ENCODE assay signal across 9 cellular contexts in the genomic region with DNA sequence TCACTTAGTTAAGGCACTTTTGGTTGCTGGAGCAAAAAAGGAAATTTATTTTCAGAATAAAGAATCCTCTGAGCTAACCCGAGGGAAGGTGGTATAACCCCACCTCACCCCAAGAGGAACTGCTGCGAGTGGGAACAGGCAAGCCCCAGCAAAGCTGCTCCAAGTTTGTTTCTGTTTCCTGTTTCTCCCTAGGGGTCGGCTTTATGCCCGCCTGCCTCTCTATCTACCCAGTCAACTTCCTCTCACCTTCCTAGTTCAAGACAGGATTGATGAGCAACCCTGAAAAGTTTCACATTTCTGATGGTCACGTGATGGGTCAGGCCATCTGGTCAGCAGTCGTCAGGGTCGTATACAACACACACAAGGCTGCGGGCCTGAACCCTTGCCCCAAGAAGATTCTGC. TPM values are rescaled to one million over a fixed set of nuclear protein-coding genes. Genes with fewer than 3 reads are reported as not detected.
DNase-seq lines count a peak whose midpoint lies in the region; ATAC-seq, FAIRE-seq and TF ChIP-seq lines count a peak whose summit lies in the region.
"Had no signal": no experiment of that assay in that cellular context is flagged by ENCODE, and none has a peak within 500 bp of the region (broad histone marks: within the 10 kb centered on the region; RNA-seq: fewer than 3 reads in every experiment).

No MANE protein-coding gene starts in this region.

- H3K9me3 ChIP-seq in cardiac muscle cell (ENCODE audit: low read depth) (no peaks in the 10 kb centered on the region), thoracic aorta (no peaks in the 10 kb centered on the region)

- H3K27me3 ChIP-seq in cardiac muscle cell (no peaks in the 10 kb centered on the region), thoracic aorta (replicated peaks; ENCODE audit: insufficient read depth) (no peaks in the 10 kb centered on the region)

- TF ChIP-seq CTCF in NB4 (IDR thresholded peaks at IDR 0.05; ENCODE audit: low read depth, low read length) (no peak), cardiac muscle cell (IDR thresholded peaks at IDR 0.05; ENCODE audit: low read depth, low read length) (no peak), thoracic aorta (IDR thresholded peaks at IDR 0.05) (no peak)

- DNase-seq in NB4 (ENCODE audit: low read depth) (peak; percentile 77), cardiac muscle cell (ENCODE audit: low read depth in 1 of 2, low spot score in 1 of 2) (peak in 1 of 2 donors; percentile 42), thoracic aorta (ENCODE audit: low spot score) (no peak), NCI-H128 (lab: John Stamatoyannopoulos, UW; ENCODE audit: unreplicated experiment) (no peak), HT-29 (ENCODE audit: low spot score) (no peak), H54 (ENCODE audit: insufficient read length, low spot score) (no peak), RKO (ENCODE audit: low spot score) (no peak)

- TF ChIP-seq POLR2A in NB4 (IDR thresholded peaks at IDR 0.05; ENCODE audit: extremely low read depth, insufficient read length): peak; percentile 28
- TF ChIP-seq POLR2A in H54 (IDR thresholded peaks at IDR 0.05; ENCODE audit: low read depth, low read length): no peak

- H3K27ac ChIP-seq in cardiac muscle cell (peak overlapping the region; percentile 74), thoracic aorta (no peak overlapping the region)

- no peaks in the 10 kb centered on the region for H3K36me3 ChIP-seq in cardiac muscle cell
- no peaks in the 10 kb centered on the region for H3K36me3 ChIP-seq in thoracic aorta

- H3K4me3 ChIP-seq in NB4 (ENCODE audit: low read depth, low read length) (peak overlapping the region; percentile 18), cardiac muscle cell (no peak overlapping the region), thoracic aorta (peak overlapping the region; percentile 20)

- no peak for FAIRE-seq in H54 (lab: Jason Lieb, UNC)
- FAIRE-seq: endometrium had no signal

- peak; percentile 38 for ATAC-seq in GM21576 (IDR thresholded peaks at IDR 0.05; ENCODE audit: unreplicated experiment)
- no peak for ATAC-seq in thoracic aorta (ENCODE audit: insufficient number of reproducible peaks, low FRiP score, low read depth)

- peaks cover 56% of the 10 kb centered on the region for H3K4me1 ChIP-seq in cardiac muscle cell (ENCODE audit: low read depth)
- peaks cover 50 to 78% of the 10 kb centered on the region in 2 donors for H3K4me1 ChIP-seq in thoracic aorta (ENCODE audit: control insufficient read depth in 1 of 2, low read depth in 2 of 2)

RNA-seq across cellular contexts. Expression of a gene that starts 31.1 kb away (rescaled TPM):
- total RNA-seq in cardiac muscle cell (74.3 and 104 TPM in 2 replicates), thoracic aorta (100 to 1,000 TPM; 219 to 300 TPM)
- 15.5 and 22.0 TPM in 2 replicates for polyA plus RNA-seq in cardiac muscle cell
- total RNA-seq in HT-29 (2014; rRNA removed; shearing (Covaris generic)): 96.9 and 104 TPM in 2 replicates
